Comparison of ENCODE assay signal across 18 cellular contexts in the genomic region with DNA sequence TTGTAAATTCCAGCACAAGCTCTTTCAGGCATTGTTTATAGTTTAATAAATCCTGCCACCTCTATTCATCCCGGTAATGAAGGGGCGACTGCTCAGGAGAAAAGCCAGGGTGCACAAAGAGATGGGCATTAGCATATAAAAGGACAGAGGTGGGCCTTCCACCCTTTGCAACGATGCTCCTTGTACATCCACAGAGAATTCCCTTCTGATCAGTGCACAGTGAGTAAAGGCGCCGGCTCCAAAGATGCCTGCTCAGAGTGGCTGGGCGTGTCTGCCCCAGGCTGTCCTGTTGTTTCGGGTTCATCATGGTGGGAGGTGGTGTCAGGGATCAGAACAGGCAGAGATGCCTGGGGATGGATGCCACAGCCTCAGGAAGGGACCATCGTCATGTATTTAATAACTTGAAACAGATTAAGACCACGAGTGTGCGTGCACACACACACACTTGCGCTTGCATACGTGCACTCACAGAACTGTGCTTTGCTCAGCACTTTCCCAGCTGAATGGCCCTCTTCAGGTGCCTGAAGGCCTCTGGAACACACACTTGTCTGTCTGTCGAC.
"Had no signal": no experiment of that assay in that cellular context is flagged by ENCODE, and none has a peak within 500 bp of the region (broad histone marks: within the 10 kb centered on the region; RNA-seq: fewer than 3 reads in every experiment).

No MANE protein-coding gene starts in this region.

- H3K27me3 ChIP-seq: dorsolateral prefrontal cortex, foreskin keratinocyte had no signal

- FAIRE-seq: colon had no signal

- H3K4me1 ChIP-seq: foreskin keratinocyte had no signal

- H3K27ac ChIP-seq: dorsolateral prefrontal cortex, foreskin keratinocyte had no signal

- DNase-seq: activated CD8-positive, alpha-beta memory T cell treated with anti-CD3 and anti-CD28 coated beads for 24 hours; amygdala; central memory CD4-positive, alpha-beta T cell; foreskin keratinocyte; hippocampal formation; islet precursor cell; left colon; natural killer cell; occipital lobe; retina; stimulated activated CD4-positive, alpha-beta T cell treated with anti-CD3 and anti-CD28 coated beads, Interleukin-15, amount 100 ng/mL, for 24 hours; stimulated activated CD4-positive, alpha-beta T cell treated with anti-CD3 and anti-CD28 coated beads, Interleukin-2, amount 100 ng/mL, for 48 hours; stimulated activated naive CD8-positive, alpha-beta T cell treated with anti-CD3 and anti-CD28 coated beads, Interleukin-15, amount 100 ng/mL, for 72 hours; T-helper 1 cell; T1000 had no signal

- ATAC-seq: foreskin keratinocyte; left colon; natural killer cell; stimulated activated naive CD8-positive, alpha-beta T cell treated with anti-CD3 and anti-CD28 coated beads, Interleukin-15, amount 100 ng/mL, for 72 hours had no signal

- H3K4me3 ChIP-seq: dorsolateral prefrontal cortex, lung had no signal
